ENCODE assay signal across 35 cellular contexts in genomic region chr13:108594153-108594552, GRCh38. TPM values are rescaled to one million over a fixed set of nuclear protein-coding genes. Genes with fewer than 3 reads are reported as not detected.
"Had no signal": no experiment of that assay in that cellular context is flagged by ENCODE, and none has a peak within 500 bp of the region (broad histone marks: within the 10 kb centered on the region; RNA-seq: fewer than 3 reads in every experiment).

No MANE protein-coding gene starts in this region.

- H3K4me1 ChIP-seq: ascending aorta, heart left ventricle, lower lobe of right lung, right atrium auricular region, stomach, suprapubic skin, tibial artery had no signal

- H3K27ac ChIP-seq: ascending aorta, brain microvascular endothelial cell, heart left ventricle, lower lobe of right lung, right atrium auricular region, stomach, suprapubic skin, tibial artery had no signal

- FAIRE-seq: endothelial cell of umbilical vein, kidney had no signal

- H3K27me3 Mint-ChIP-seq: activated CD4-positive, alpha-beta T cell treated with anti-CD3 and anti-CD28 coated beads, Interleukin-2, amount 10 ng/mL, durations not matched to agents 7 days and 5 days; activated naive CD8-positive, alpha-beta T cell treated with anti-CD3 and anti-CD28 coated beads, Interleukin-2, amount 10 ng/mL, durations not matched to agents 7 days and 5 days; stimulated activated naive B cell treated with anti-CD40 and anti-IgM and Interleukin-4, amounts not matched to agents 10 μg/mL and 1 μg/mL and 100 μg/mL, for 72 hours had no signal

- H3K4me3 ChIP-seq: ascending aorta, heart left ventricle, lower lobe of right lung, right atrium auricular region, smooth muscle cell, stomach, suprapubic skin, tibial artery had no signal

- H3K4me3 Mint-ChIP-seq: activated CD4-positive, alpha-beta memory T cell treated with anti-CD3 and anti-CD28 coated beads, Interleukin-2, amount 10 ng/mL, durations not matched to agents 7 days and 5 days; activated CD4-positive, alpha-beta T cell treated with anti-CD3 and anti-CD28 coated beads, Interleukin-2, amount 10 ng/mL, durations not matched to agents 7 days and 5 days; activated naive CD4-positive, alpha-beta T cell treated with anti-CD3 and anti-CD28 coated beads, Interleukin-2, amount 10 ng/mL, durations not matched to agents 7 days and 5 days; activated naive CD8-positive, alpha-beta T cell treated with anti-CD3 and anti-CD28 coated beads, Interleukin-2, amount 10 ng/mL, durations not matched to agents 7 days and 5 days; activated T-cell treated with anti-CD3 and anti-CD28 coated beads, Interleukin-2, amount 50 U/mL, for 24 hours; effector memory CD8-positive, alpha-beta T cell; immature natural killer cell; natural killer cell; stimulated activated naive B cell treated with anti-CD40 and anti-IgM and Interleukin-4, amounts not matched to agents 10 μg/mL and 1 μg/mL and 100 μg/mL, for 72 hours had no signal

- H3K9me3 ChIP-seq: ascending aorta, heart left ventricle, lower lobe of right lung, right atrium auricular region, stomach, suprapubic skin, tibial artery had no signal

- H3K4me1 Mint-ChIP-seq: activated CD4-positive, alpha-beta memory T cell treated with anti-CD3 and anti-CD28 coated beads, Interleukin-2, amount 10 ng/mL, durations not matched to agents 7 days and 5 days; activated CD4-positive, alpha-beta T cell treated with anti-CD3 and anti-CD28 coated beads, Interleukin-2, amount 10 ng/mL, durations not matched to agents 7 days and 5 days; activated naive CD4-positive, alpha-beta T cell treated with anti-CD3 and anti-CD28 coated beads, Interleukin-2, amount 10 ng/mL, durations not matched to agents 7 days and 5 days; activated naive CD8-positive, alpha-beta T cell treated with anti-CD3 and anti-CD28 coated beads, Interleukin-2, amount 10 ng/mL, durations not matched to agents 7 days and 5 days; immature natural killer cell; natural killer cell; stimulated activated naive B cell treated with anti-CD40 and anti-IgM and Interleukin-4, amounts not matched to agents 10 μg/mL and 1 μg/mL and 100 μg/mL, for 72 hours had no signal

- H3K9me3 Mint-ChIP-seq: activated CD4-positive, alpha-beta memory T cell treated with anti-CD3 and anti-CD28 coated beads, Interleukin-2, amount 10 ng/mL, durations not matched to agents 7 days and 5 days; activated CD4-positive, alpha-beta T cell treated with anti-CD3 and anti-CD28 coated beads, Interleukin-2, amount 10 ng/mL, durations not matched to agents 7 days and 5 days; activated naive CD4-positive, alpha-beta T cell treated with anti-CD3 and anti-CD28 coated beads, Interleukin-2, amount 10 ng/mL, durations not matched to agents 7 days and 5 days; activated naive CD8-positive, alpha-beta T cell treated with anti-CD3 and anti-CD28 coated beads, Interleukin-2, amount 10 ng/mL, durations not matched to agents 7 days and 5 days; activated T-cell treated with anti-CD3 and anti-CD28 coated beads, Interleukin-2, amount 50 U/mL, for 24 hours; stimulated activated naive B cell treated with anti-CD40 and anti-IgM and Interleukin-4, amounts not matched to agents 10 μg/mL and 1 μg/mL and 100 μg/mL, for 72 hours had no signal

- H3K36me3 ChIP-seq: ascending aorta, brain microvascular endothelial cell, heart left ventricle, lower lobe of right lung, right atrium auricular region, stomach, suprapubic skin, tibial artery had no signal

- H3K36me3 Mint-ChIP-seq: activated naive CD4-positive, alpha-beta T cell treated with anti-CD3 and anti-CD28 coated beads, Interleukin-2, amount 10 ng/mL, durations not matched to agents 7 days and 5 days; activated naive CD8-positive, alpha-beta T cell treated with anti-CD3 and anti-CD28 coated beads, Interleukin-2, amount 10 ng/mL, durations not matched to agents 7 days and 5 days; immature natural killer cell; natural killer cell; stimulated activated naive B cell treated with anti-CD40 and anti-IgM and Interleukin-4, amounts not matched to agents 10 μg/mL and 1 μg/mL and 100 μg/mL, for 72 hours had no signal

- H3K4me2 ChIP-seq: smooth muscle cell had no signal

- H3K27ac Mint-ChIP-seq: activated CD4-positive, alpha-beta memory T cell treated with anti-CD3 and anti-CD28 coated beads, Interleukin-2, amount 10 ng/mL, durations not matched to agents 7 days and 5 days; activated CD4-positive, alpha-beta T cell treated with anti-CD3 and anti-CD28 coated beads, Interleukin-2, amount 10 ng/mL, durations not matched to agents 7 days and 5 days; activated naive CD4-positive, alpha-beta T cell treated with anti-CD3 and anti-CD28 coated beads, Interleukin-2, amount 10 ng/mL, durations not matched to agents 7 days and 5 days; activated naive CD8-positive, alpha-beta T cell treated with anti-CD3 and anti-CD28 coated beads, Interleukin-2, amount 10 ng/mL, durations not matched to agents 7 days and 5 days; effector memory CD8-positive, alpha-beta T cell; immature natural killer cell; natural killer cell; stimulated activated naive B cell treated with anti-CD40 and anti-IgM and Interleukin-4, amounts not matched to agents 10 μg/mL and 1 μg/mL and 100 μg/mL, for 72 hours had no signal

- DNase-seq: activated CD4-positive, alpha-beta memory T cell treated with anti-CD3 and anti-CD28 coated beads, Interleukin-2, amount 10 ng/mL, durations not matched to agents 7 days and 5 days; activated CD4-positive, alpha-beta T cell treated with anti-CD3 and anti-CD28 coated beads for 1 hour; activated CD4-positive, alpha-beta T cell treated with anti-CD3 and anti-CD28 coated beads, Interleukin-2, amount 10 ng/mL, durations not matched to agents 7 days and 5 days; activated CD8-positive, alpha-beta memory T cell treated with anti-CD3 and anti-CD28 coated beads, Interleukin-2, amount 50 U/mL, for 48 hours; activated gamma-delta T cell; activated naive CD4-positive, alpha-beta T cell treated with anti-CD3 and anti-CD28 coated beads, Interleukin-2, amount 10 ng/mL, durations not matched to agents 7 days and 5 days; activated naive CD8-positive, alpha-beta T cell treated with anti-CD3 and anti-CD28 coated beads, Interleukin-2, amount 10 ng/mL, durations not matched to agents 7 days and 5 days; activated T-cell treated with anti-CD3 and anti-CD28 coated beads, Interleukin-2, amount 50 U/mL, for 24 hours; brain microvascular endothelial cell; caudate nucleus; cortex of kidney; effector memory CD8-positive, alpha-beta T cell; heart left ventricle; hypothalamus; immature natural killer cell; kidney; left colon; lower lobe of right lung; mesenchymal stem cell; natural killer cell; stimulated activated CD4-positive, alpha-beta T cell treated with anti-CD3 and anti-CD28 coated beads, Interleukin-1b, Interleukin-23, amount 100 ng/mL, for 48 hours; stimulated activated CD4-positive, alpha-beta T cell treated with anti-CD3 and anti-CD28 coated beads, Interleukin-4, amount 100 ng/mL, for 4 hours; stimulated activated CD8-positive, alpha-beta memory T cell treated with anti-CD3 and anti-CD28 coated beads, Interleukin-4, amount 100 ng/mL, for 48 hours; stimulated activated naive B cell treated with anti-CD40 and anti-IgM and Interleukin-4, amounts not matched to agents 10 μg/mL and 1 μg/mL and 100 μg/mL, for 72 hours; stomach; T-helper 9 cell; tibial artery had no signal

- H3K27me3 ChIP-seq: ascending aorta, brain microvascular endothelial cell, right atrium auricular region, stomach, suprapubic skin, tibial artery had no signal

RNA-seq across cellular contexts. Expression of gene MYO16, which starts 35.3 kb away (rescaled TPM):
- total RNA-seq: activated CD4-positive, alpha-beta memory T cell treated with anti-CD3 and anti-CD28 coated beads, Interleukin-2, amount 10 ng/mL, durations not matched to agents 7 days and 5 days; activated CD4-positive, alpha-beta T cell treated with anti-CD3 and anti-CD28 coated beads, Interleukin-2, amount 10 ng/mL, durations not matched to agents 7 days and 5 days; ascending aorta; pulmonary artery endothelial cell; smooth muscle cell; T-helper 1 cell treated with Interleukin-12 subunit alpha and Interleukin-12 subunit beta and Interleukin-4 antibody, amounts not matched to agents 30 ng/mL and 1 ng/mL, for 36 hours; ureter had no signal
- polyA plus RNA-seq: immature natural killer cell, smooth muscle cell had no signal
